ENCODE assay signal across 16 cellular contexts in the genomic region with DNA sequence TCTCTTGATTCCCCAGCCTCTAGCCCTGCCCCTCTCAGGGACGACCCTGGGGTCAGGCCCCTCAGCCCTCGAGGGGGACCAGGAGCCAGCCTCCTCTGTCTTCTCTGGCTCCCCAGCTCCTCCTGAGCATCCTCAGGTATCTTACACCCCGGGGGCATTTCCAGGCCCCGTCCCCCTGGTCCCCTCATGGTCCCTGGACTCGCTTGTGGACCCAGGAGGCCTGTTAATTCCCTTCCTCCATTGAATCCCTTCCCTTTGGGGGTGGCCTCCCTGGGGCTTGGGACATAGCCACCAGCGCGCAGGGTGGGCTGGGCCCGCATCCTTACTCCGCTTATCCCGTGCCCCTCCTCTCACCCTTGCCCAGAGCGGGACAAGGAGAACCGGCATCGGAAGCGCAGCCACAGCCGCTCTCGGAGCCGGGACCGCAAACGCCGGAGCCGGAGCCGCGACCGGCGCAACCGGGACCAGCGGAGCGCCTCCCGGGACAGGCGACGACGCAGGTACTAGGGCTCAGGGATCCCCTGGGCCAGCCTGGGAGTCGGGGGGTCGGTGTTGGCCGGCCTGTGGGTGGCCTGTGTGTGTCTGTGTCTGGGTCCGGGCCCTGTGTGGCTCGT. TPM values are rescaled to one million over a fixed set of nuclear protein-coding genes. Genes with fewer than 3 reads are reported as not detected.
DNase-seq lines count a peak whose midpoint lies in the region; ATAC-seq and TF ChIP-seq lines count a peak whose summit lies in the region.
"Had no signal": no experiment of that assay in that cellular context is flagged by ENCODE, and none has a peak within 500 bp of the region (broad histone marks: within the 10 kb centered on the region; RNA-seq: fewer than 3 reads in every experiment).

No MANE protein-coding gene starts in this region.

- H3K27ac Mint-ChIP-seq in activated T-cell treated with anti-CD3 and anti-CD28 coated beads, Interleukin-2, amount 50 U/mL, for 72 hours = no peak overlapping the region
- peak overlapping the region; percentile 96 for H3K27ac Mint-ChIP-seq in endothelial cell (ENCODE audit: unreplicated experiment)
- no peak overlapping the region for H3K27ac Mint-ChIP-seq in stimulated activated naive CD8-positive, alpha-beta T cell treated with anti-CD3 and anti-CD28 coated beads, Interleukin-15, amount 100 ng/mL, for 72 hours
- H3K27ac Mint-ChIP-seq: activated B cell treated with CpG ODN at 0.5 μM for 24 hours had no signal

- H3K36me3 Mint-ChIP-seq in activated T-cell treated with anti-CD3 and anti-CD28 coated beads, Interleukin-2, amount 50 U/mL, for 72 hours (ENCODE audit: insufficient read depth in 2 of 2) = peaks cover 20 to 29% of the 10 kb centered on the region in 2 donors
- peaks cover 47% of the 10 kb centered on the region for H3K36me3 Mint-ChIP-seq in endothelial cell (ENCODE audit: low read depth, unreplicated experiment)

- peaks cover 4% of the 10 kb centered on the region for H3K4me1 ChIP-seq in RWPE2 (ENCODE audit: insufficient read depth, poor library complexity, severe bottlenecking)

- peaks cover 63% of the 10 kb centered on the region for H3K36me3 ChIP-seq in RWPE2 (ENCODE audit: low read depth)

- H3K27me3 Mint-ChIP-seq in activated T-cell treated with anti-CD3 and anti-CD28 coated beads, Interleukin-2, amount 50 U/mL, for 72 hours (ENCODE audit: low read depth) = no peaks in the 10 kb centered on the region
- peaks cover 44% of the 10 kb centered on the region for H3K27me3 Mint-ChIP-seq in endothelial cell (ENCODE audit: unreplicated experiment)
- H3K27me3 Mint-ChIP-seq in stimulated activated naive CD8-positive, alpha-beta T cell treated with anti-CD3 and anti-CD28 coated beads, Interleukin-15, amount 100 ng/mL, for 72 hours = no peaks in the 10 kb centered on the region
- H3K27me3 Mint-ChIP-seq: activated B cell treated with CpG ODN at 0.5 μM for 24 hours had no signal

- H3K4me1 Mint-ChIP-seq in activated T-cell treated with anti-CD3 and anti-CD28 coated beads, Interleukin-2, amount 50 U/mL, for 72 hours (ENCODE audit: low read depth) = peaks cover 55% of the 10 kb centered on the region
- peaks cover 75% of the 10 kb centered on the region for H3K4me1 Mint-ChIP-seq in endothelial cell (ENCODE audit: unreplicated experiment)
- peaks cover 70% of the 10 kb centered on the region for H3K4me1 Mint-ChIP-seq in stimulated activated naive CD8-positive, alpha-beta T cell treated with anti-CD3 and anti-CD28 coated beads, Interleukin-15, amount 100 ng/mL, for 72 hours

- H3K27ac ChIP-seq in RWPE2 (ENCODE audit: poor library complexity, severe bottlenecking) = no peak overlapping the region
- H3K27ac ChIP-seq: SJCRH30, upper lobe of right lung had no signal

- no peak for DNase-seq in activated T-cell treated with anti-CD3 and anti-CD28 coated beads, Interleukin-2, amount 50 U/mL, for 72 hours
- no peak for DNase-seq in activated T-cell treated with anti-CD3 and anti-CD28 coated beads, Interleukin-2, amount 50 U/mL, for 1 hour
- DNase-seq in RWPE2 (ENCODE audit: low spot score) (peak; percentile 41), endothelial cell (ENCODE audit: low spot score) (no peak), HuH-7 (ENCODE audit: low spot score) (no peak), AG08396 (ENCODE audit: low spot score) (no peak)
- no peak for DNase-seq in stimulated activated naive CD8-positive, alpha-beta T cell treated with anti-CD3 and anti-CD28 coated beads, Interleukin-15, amount 100 ng/mL, for 72 hours
- DNase-seq: ACHN, activated B cell treated with CpG ODN at 0.5 μM for 24 hours, erythroblast, heart right ventricle, NCI-H748 treated with DMSO at 0.1 percent for 48 hours, SJCRH30, upper lobe of right lung had no signal

- no peaks in the 10 kb centered on the region for H3K9me3 ChIP-seq in RWPE2 (ENCODE audit: severe bottlenecking)
- H3K9me3 ChIP-seq: heart right ventricle, SJCRH30, upper lobe of right lung had no signal

- TF ChIP-seq CTCF in RWPE2 (IDR thresholded peaks at IDR 0.05; ENCODE audit: poor library complexity, severe bottlenecking) (no peak), endothelial cell (IDR thresholded peaks at IDR 0.05; ENCODE audit: unreplicated experiment) (no peak)

- peak overlapping the region; percentile 62 to 68 for H3K4me3 Mint-ChIP-seq in activated T-cell treated with anti-CD3 and anti-CD28 coated beads, Interleukin-2, amount 50 U/mL, for 72 hours
- peak overlapping the region; percentile 83 for H3K4me3 Mint-ChIP-seq in endothelial cell (ENCODE audit: unreplicated experiment)
- peak overlapping the region; percentile 58 to 60 for H3K4me3 Mint-ChIP-seq in stimulated activated naive CD8-positive, alpha-beta T cell treated with anti-CD3 and anti-CD28 coated beads, Interleukin-15, amount 100 ng/mL, for 72 hours

- H3K9me3 Mint-ChIP-seq in activated T-cell treated with anti-CD3 and anti-CD28 coated beads, Interleukin-2, amount 50 U/mL, for 72 hours = no peaks in the 10 kb centered on the region
- H3K9me3 Mint-ChIP-seq in endothelial cell (ENCODE audit: unreplicated experiment) = no peaks in the 10 kb centered on the region
- H3K9me3 Mint-ChIP-seq in stimulated activated naive CD8-positive, alpha-beta T cell treated with anti-CD3 and anti-CD28 coated beads, Interleukin-15, amount 100 ng/mL, for 72 hours = no peaks in the 10 kb centered on the region
- H3K9me3 Mint-ChIP-seq: activated B cell treated with CpG ODN at 0.5 μM for 24 hours; activated T-helper 1 cell treated with anti-CD3 and anti-CD28 coated beads, Interleukin-12 subunit alpha, Interleukin-12 subunit beta, Interleukin-2, Interleukin-4 antibody, amounts not matched to agents 30 ng/mL and 10 ng/mL and 1 ng/mL, durations not matched to agents 14 hours and 24 hours and 36 hours had no signal

- no peaks in the 10 kb centered on the region for H3K27me3 ChIP-seq in RWPE2 (ENCODE audit: insufficient read depth, poor library complexity, severe bottlenecking)
- H3K27me3 ChIP-seq: heart right ventricle, SJCRH30, upper lobe of right lung had no signal

- ATAC-seq in activated T-cell treated with anti-CD3 and anti-CD28 coated beads, Interleukin-2, amount 50 U/mL, for 72 hours (replicated peaks in 1 of 2) = no peak
- ATAC-seq in RWPE2 (ENCODE audit: low read depth) (no peak), GM21529 (IDR thresholded peaks at IDR 0.05; ENCODE audit: unreplicated experiment) (no peak)
- no peak for ATAC-seq in stimulated activated naive CD8-positive, alpha-beta T cell treated with anti-CD3 and anti-CD28 coated beads, Interleukin-15, amount 100 ng/mL, for 72 hours
- ATAC-seq: heart right ventricle, upper lobe of right lung had no signal

- no peak overlapping the region for H3K4me3 ChIP-seq in RWPE2 (ENCODE audit: severe bottlenecking)
- H3K4me3 ChIP-seq: SJCRH30, upper lobe of right lung had no signal

RNA-seq across cellular contexts. Expression of gene U2AF2, which starts 4.1 kb away (rescaled TPM):
- 100 to 1,000 TPM; 128 to 137 TPM for total RNA-seq in activated T-cell treated with anti-CD3 and anti-CD28 coated beads, Interleukin-2, amount 50 U/mL, for 72 hours
- 219 TPM for total RNA-seq in endothelial cell (ENCODE audit: unreplicated experiment)

RNA-seq across cellular contexts. Expression of gene CCDC106, which starts 10.9 kb away (rescaled TPM):
- 10 to 100 TPM; 13.8 to 21.7 TPM for total RNA-seq in activated T-cell treated with anti-CD3 and anti-CD28 coated beads, Interleukin-2, amount 50 U/mL, for 72 hours
- total RNA-seq in endothelial cell (ENCODE audit: unreplicated experiment) = 20.1 TPM

RNA-seq across cellular contexts. Expression of gene ZNF581, which starts 15.5 kb away (rescaled TPM):
- total RNA-seq in activated T-cell treated with anti-CD3 and anti-CD28 coated beads, Interleukin-2, amount 50 U/mL, for 72 hours = 10 to 100 TPM; 43.1 to 50.7 TPM
- 47.2 TPM for total RNA-seq in endothelial cell (ENCODE audit: unreplicated experiment)

RNA-seq across cellular contexts. Expression of gene EPN1, which starts 16.1 kb away (rescaled TPM):
- 10 to 100 TPM; 33.8 to 40.5 TPM for total RNA-seq in activated T-cell treated with anti-CD3 and anti-CD28 coated beads, Interleukin-2, amount 50 U/mL, for 72 hours
- total RNA-seq in endothelial cell (ENCODE audit: unreplicated experiment) = 250 TPM

RNA-seq across cellular contexts. Expression of gene ZNF580, which starts 18.2 kb away (rescaled TPM):
- 10 to 100 TPM; 46.1 to 47.8 TPM for total RNA-seq in activated T-cell treated with anti-CD3 and anti-CD28 coated beads, Interleukin-2, amount 50 U/mL, for 72 hours
- 34.0 TPM for total RNA-seq in endothelial cell (ENCODE audit: unreplicated experiment)
